In genomic region chr20:56676001-56676400, GRCh38 we compare ENCODE assay signal across 19 cellular contexts. TPM values are rescaled to one million over a fixed set of nuclear protein-coding genes. Genes with fewer than 3 reads are reported as not detected.
"Had no signal": no experiment of that assay in that cellular context is flagged by ENCODE, and none has a peak within 500 bp of the region (broad histone marks: within the 10 kb centered on the region; RNA-seq: fewer than 3 reads in every experiment).

No MANE protein-coding gene starts in this region.

- DNase-seq: esophagus squamous epithelium; foreskin fibroblast; glutamatergic neuron; islet precursor cell; mucosa of descending colon; naive thymus-derived CD8-positive, alpha-beta T cell; ovary; right cardiac atrium; small intestine; stimulated activated CD4-positive, alpha-beta T cell treated with anti-CD3 and anti-CD28 coated beads, Interleukin-12 subunit alpha, Interleukin-12 subunit beta, amount 100 ng/mL, for 4 hours; stimulated activated naive CD4-positive, alpha-beta T cell; stomach; substantia nigra; transverse colon had no signal

- H3K4me3 ChIP-seq: esophagus squamous epithelium, gastroesophageal sphincter, mucosa of descending colon, ovary, stomach, thoracic aorta, transverse colon had no signal

- H3K4me1 ChIP-seq: esophagus squamous epithelium, gastroesophageal sphincter, stomach, transverse colon had no signal

- H3K27ac ChIP-seq: esophagus squamous epithelium, gastroesophageal sphincter, ovary, stomach, thoracic aorta, transverse colon had no signal

- H3K9me3 Mint-ChIP-seq: dendritic cell treated with granulocyte-macrophage colony-stimulating factor and Interleukin-4, amounts not matched to agents 40 ng/mL and 50 ng/mL, for 4 days; neural crest cell had no signal

- H3K36me3 ChIP-seq: esophagus squamous epithelium, gastroesophageal sphincter, ovary, stomach, thoracic aorta, transverse colon had no signal

- H3K36me3 Mint-ChIP-seq: naive thymus-derived CD8-positive, alpha-beta T cell had no signal

- H3K27me3 ChIP-seq: ovary, transverse colon had no signal

- H3K27ac Mint-ChIP-seq: dendritic cell treated with granulocyte-macrophage colony-stimulating factor and Interleukin-4, amounts not matched to agents 40 ng/mL and 50 ng/mL, for 4 days had no signal

- H3K4me3 Mint-ChIP-seq: dendritic cell treated with granulocyte-macrophage colony-stimulating factor and Interleukin-4, amounts not matched to agents 40 ng/mL and 50 ng/mL, for 4 days; naive thymus-derived CD8-positive, alpha-beta T cell; neural crest cell had no signal

- H3K9me3 ChIP-seq: esophagus squamous epithelium, gastroesophageal sphincter, mucosa of descending colon, ovary, stomach, thoracic aorta, transverse colon had no signal

- ATAC-seq: gastroesophageal sphincter; left lobe of liver; mucosa of descending colon; naive thymus-derived CD8-positive, alpha-beta T cell; right cardiac atrium had no signal

RNA-seq across cellular contexts. Expression of gene TFAP2C, which starts 46.9 kb away (rescaled TPM):
- total RNA-seq: naive thymus-derived CD8-positive, alpha-beta T cell had no signal
